Comparison of ENCODE assay signal across 8 cellular contexts in the genomic region with DNA sequence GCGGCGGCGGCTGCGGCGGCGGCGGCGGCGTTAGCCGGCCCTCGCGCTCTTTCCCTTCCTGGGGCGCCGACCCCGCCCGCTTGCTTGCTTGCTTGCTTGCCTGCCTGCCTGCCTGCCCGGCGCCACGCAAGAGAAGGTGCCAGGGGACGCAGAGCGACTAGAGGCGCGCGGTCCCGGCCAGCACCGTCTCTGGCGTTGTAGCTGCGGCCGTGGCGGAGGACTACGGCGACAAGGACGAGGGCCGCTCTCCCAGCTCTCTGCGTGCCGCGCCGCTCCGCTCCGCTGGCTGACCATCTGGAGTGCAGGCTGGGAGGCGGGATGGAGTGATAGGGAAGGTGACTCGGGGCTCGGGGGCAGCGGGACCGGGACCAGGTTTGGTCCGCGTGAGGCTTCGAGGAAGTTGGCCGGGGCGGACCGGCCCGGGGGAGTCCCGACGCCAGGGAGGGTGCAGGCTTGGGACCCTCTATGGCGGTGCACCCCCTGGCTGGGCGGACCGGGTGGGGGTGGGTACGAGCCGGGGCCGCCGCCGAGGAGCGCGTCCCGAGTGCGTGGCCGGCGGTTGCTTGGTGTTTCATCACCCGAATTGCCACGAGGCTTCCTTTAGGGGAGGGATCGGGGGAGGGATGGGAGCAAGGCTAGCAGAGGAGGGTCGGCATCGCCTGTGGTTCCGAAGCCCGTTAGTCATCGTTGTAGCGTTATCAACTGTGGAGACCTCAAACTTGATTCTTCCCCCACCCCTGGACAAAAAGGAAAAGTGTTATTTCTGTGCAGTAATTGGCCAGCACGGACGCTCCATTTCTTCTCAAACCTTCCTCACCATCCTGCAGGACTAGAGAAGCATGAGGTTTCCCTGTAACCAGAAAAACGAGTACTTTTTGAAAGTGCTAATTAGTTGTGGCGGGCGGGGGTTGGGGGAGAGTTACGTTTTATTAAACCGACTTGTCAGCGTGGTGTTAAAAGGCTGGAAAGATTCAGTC. TPM values are rescaled to one million over a fixed set of nuclear protein-coding genes. Genes with fewer than 3 reads are reported as not detected.
A peak's percentile ranks its signal among the peaks of the same experiment; 100 is the strongest.
DNase-seq lines count a peak whose midpoint lies in the region; ATAC-seq and TF ChIP-seq lines count a peak whose summit lies in the region.

No MANE protein-coding gene starts in this region.

- H3K27me3 Mint-ChIP-seq in activated naive CD8-positive, alpha-beta T cell treated with anti-CD3 and anti-CD28 coated beads, Interleukin-2, amount 10 ng/mL, durations not matched to agents 7 days and 5 days, result no peaks in the 10 kb centered on the region

- peak overlapping the region; percentile 89 for H3K4me2 ChIP-seq in SK-N-SH
- H3K4me2 ChIP-seq in trophoblast cell (ENCODE audit: low read length), result peak overlapping the region; percentile 85

- TF ChIP-seq EP300 in SK-N-SH (IDR thresholded peaks at IDR 0.05; ENCODE audit: borderline replicate concordance in 1 of 2, low read depth in 1 of 2, low read length in 1 of 2), result 0 out of 4 replicates have a peak, but pooled peaks of 1 of the 2 experiments have one; percentile 25

- H3K4me3 ChIP-seq in SK-N-SH (ENCODE audit: low read depth in 2 of 2, low read length in 1 of 2) (peak overlapping the region; percentile 78 to 96), cardiac muscle cell (peak overlapping the region; percentile 59), trophoblast cell (ENCODE audit: low read depth, low read length) (peak overlapping the region; percentile 94), urinary bladder (ENCODE audit: low read depth, low read length) (peak overlapping the region; percentile 69)

- peak; percentile 95 for DNase-seq in DMS53 (lab: John Stamatoyannopoulos, UW)
- peak; percentile 71 for DNase-seq in HT1080 (ENCODE audit: low read depth)
- peak; percentile 82 for DNase-seq in SK-N-SH
- DNase-seq in activated naive CD8-positive, alpha-beta T cell treated with anti-CD3 and anti-CD28 coated beads, Interleukin-2, amount 10 ng/mL, durations not matched to agents 7 days and 5 days, result peak; percentile 74
- peak; percentile 57 to 94 for DNase-seq in cardiac muscle cell (ENCODE audit: low read depth in 1 of 2, low spot score in 1 of 2)
- peak; percentile 40 to 65 for DNase-seq in trophoblast cell

- H3K4me3 Mint-ChIP-seq in activated naive CD8-positive, alpha-beta T cell treated with anti-CD3 and anti-CD28 coated beads, Interleukin-2, amount 10 ng/mL, durations not matched to agents 7 days and 5 days, result peak overlapping the region; percentile 97

- peak overlapping the region; percentile 99 for H4K91ac ChIP-seq in trophoblast cell (ENCODE audit: low read depth, low read length)

- H3K14ac ChIP-seq in trophoblast cell (ENCODE audit: low read length), result peak overlapping the region; percentile 95

- TF ChIP-seq RAD21 in SK-N-SH (IDR thresholded peaks at IDR 0.05; ENCODE audit: low read length), result no peak

- under 1% methylated on average over 15 of the region's 85 CpGs for WGBS in SK-N-SH (ENCODE audit: low lambda C conversion rate)
- no CpG with 5 or more reads among the region's 85 CpGs for WGBS in trophoblast cell (ENCODE audit: extremely low coverage, insufficient coverage, insufficient read length)
- WGBS in urinary bladder, result under 1% methylated on average over 85 of the region's 85 CpGs

- H3K27me3 ChIP-seq in SK-N-SH (ENCODE audit: insufficient read depth) (no peaks in the 10 kb centered on the region), cardiac muscle cell (no peaks in the 10 kb centered on the region), trophoblast cell (ENCODE audit: insufficient read depth, low read length) (no peaks in the 10 kb centered on the region)

- H2AK5ac ChIP-seq in trophoblast cell (ENCODE audit: low read length), result peak overlapping the region; percentile 49

- H3K23ac ChIP-seq in trophoblast cell (ENCODE audit: low read length), result no peak overlapping the region

- TF ChIP-seq CTCF in SK-N-SH (IDR thresholded peaks at IDR 0.05), result no peak
- TF ChIP-seq CTCF in cardiac muscle cell (IDR thresholded peaks at IDR 0.05; ENCODE audit: low read depth, low read length), result no peak

- peak overlapping the region; percentile 99 for H3K27ac Mint-ChIP-seq in activated naive CD8-positive, alpha-beta T cell treated with anti-CD3 and anti-CD28 coated beads, Interleukin-2, amount 10 ng/mL, durations not matched to agents 7 days and 5 days

- H2BK120ac ChIP-seq in trophoblast cell (ENCODE audit: insufficient read depth, low read length, poor library complexity), result peak overlapping the region; percentile 95

- H4K8ac ChIP-seq in trophoblast cell (ENCODE audit: low read depth, low read length), result peak overlapping the region; percentile 91

- POLR2A ChIA-PET in SK-N-SH (lab: Yijun Ruan, JAX), result interaction anchor here (0.6 kb wide), 1 partner anchor 13 kb away, joined by 3 read pairs; no protein-coding TSS in a partner anchor
- POLR2A ChIA-PET in activated naive CD8-positive, alpha-beta T cell treated with anti-CD3 and anti-CD28 coated beads, Interleukin-2, amount 10 ng/mL, durations not matched to agents 7 days and 5 days (lab: Charles Lee), result interaction anchor here (0.6 to 1.7 kb wide), 7 partner anchors 13 to 186 kb away, joined by 3 to 8 read pairs (median 3); a partner anchor contains a TSS

- H2BK12ac ChIP-seq in trophoblast cell (ENCODE audit: low read length), result peak overlapping the region; percentile 7

- CTCF ChIA-PET in SK-N-SH (lab: Yijun Ruan, JAX), result interaction anchor here (1.3 to 1.4 kb wide), 2 partner anchors 12 to 578 kb away, joined by 3 read pairs; no protein-coding TSS in a partner anchor

- H2BK5ac ChIP-seq in trophoblast cell (ENCODE audit: low read depth, low read length, poor library complexity), result peak overlapping the region; percentile 98

- H3K27ac ChIP-seq in SK-N-SH (ENCODE audit: low read depth in 2 of 2, low read length in 1 of 2) (peak overlapping the region; percentile 95 to 99), cardiac muscle cell (peak overlapping the region; percentile 96), trophoblast cell (ENCODE audit: low read depth, low read length) (peak overlapping the region; percentile 97), urinary bladder (ENCODE audit: low read depth) (peak overlapping the region; percentile 92)

- H3K79me2 ChIP-seq in SK-N-SH (ENCODE audit: insufficient read depth), result peaks cover 49% of the 10 kb centered on the region
- H3K79me2 ChIP-seq in trophoblast cell (ENCODE audit: control insufficient read depth, insufficient read depth, low read length, poor library complexity), result peaks cover 15% of the 10 kb centered on the region

- H2AFZ ChIP-seq in SK-N-SH (ENCODE audit: low read depth), result peak overlapping the region; percentile 57
- peak overlapping the region; percentile 82 for H2AFZ ChIP-seq in trophoblast cell (ENCODE audit: insufficient read depth, low read length, poor library complexity)

- H3K4ac ChIP-seq in trophoblast cell (ENCODE audit: low read depth, low read length), result peak overlapping the region; percentile 72

- H3F3A ChIP-seq in SK-N-SH (replicated peaks; ENCODE audit: insufficient read depth), result peaks cover 15% of the 10 kb centered on the region

- no peaks in the 10 kb centered on the region for H3K9me2 ChIP-seq in SK-N-SH

- ATAC-seq in GM19468 (IDR thresholded peaks at IDR 0.05; ENCODE audit: extremely low read depth, unreplicated experiment), result peak; percentile 1
- ATAC-seq in activated naive CD8-positive, alpha-beta T cell treated with anti-CD3 and anti-CD28 coated beads, Interleukin-2, amount 10 ng/mL, durations not matched to agents 7 days and 5 days (ENCODE audit: low read depth), result peak; percentile 32

- H3K36me3 ChIP-seq in SK-N-SH (replicated peaks in 1 of 2; ENCODE audit: control insufficient read depth in 1 of 2, insufficient read depth in 2 of 2, low read length in 1 of 2), result peaks cover under 1 to 6% of the 10 kb centered on the region in 2 experiments
- H3K36me3 ChIP-seq in cardiac muscle cell, result peaks cover under 1% of the 10 kb centered on the region
- no peaks in the 10 kb centered on the region for H3K36me3 ChIP-seq in trophoblast cell (ENCODE audit: control insufficient read depth in 1 of 2, insufficient read depth in 2 of 2, low read length in 2 of 2)
- no peaks in the 10 kb centered on the region for H3K36me3 ChIP-seq in urinary bladder (ENCODE audit: insufficient read depth)

- H3K9me3 ChIP-seq in SK-N-SH (no peaks in the 10 kb centered on the region), cardiac muscle cell (ENCODE audit: low read depth) (no peaks in the 10 kb centered on the region), trophoblast cell (ENCODE audit: insufficient read depth, low read depth, low read length) (no peaks in the 10 kb centered on the region)

- peak overlapping the region; percentile 96 for H3K18ac ChIP-seq in trophoblast cell (ENCODE audit: low read length)

- H3K4me1 ChIP-seq in SK-N-SH (ENCODE audit: control insufficient read depth in 1 of 2, insufficient read depth in 2 of 2, low read depth in 1 of 2, low read length in 1 of 2), result peaks cover 3 to 14% of the 10 kb centered on the region in 2 experiments; a peak in 2 of 4 replicates
- H3K4me1 ChIP-seq in cardiac muscle cell (ENCODE audit: low read depth), result no peaks in the 10 kb centered on the region
- H3K4me1 ChIP-seq in trophoblast cell (ENCODE audit: control insufficient read depth in 1 of 2, insufficient read depth in 2 of 2, low read length in 2 of 2), result peaks cover 0 to 2% of the 10 kb centered on the region in 2 experiments
- no peaks in the 10 kb centered on the region for H3K4me1 ChIP-seq in urinary bladder (ENCODE audit: insufficient read depth)

- peak overlapping the region; percentile 78 for H4K12ac ChIP-seq in trophoblast cell (ENCODE audit: low read depth, low read length)

- H4K20me1 ChIP-seq in SK-N-SH (ENCODE audit: insufficient read depth), result peaks cover 29% of the 10 kb centered on the region

- peaks cover 13% of the 10 kb centered on the region for H3K79me1 ChIP-seq in trophoblast cell (ENCODE audit: low read length)

- peak overlapping the region; percentile 100 for H3K9ac ChIP-seq in SK-N-SH
- peak overlapping the region; percentile 89 for H3K9ac ChIP-seq in trophoblast cell (ENCODE audit: low read length)

- H3K9me3 Mint-ChIP-seq in activated naive CD8-positive, alpha-beta T cell treated with anti-CD3 and anti-CD28 coated beads, Interleukin-2, amount 10 ng/mL, durations not matched to agents 7 days and 5 days, result no peaks in the 10 kb centered on the region

- peaks cover 4% of the 10 kb centered on the region for H3K36me3 Mint-ChIP-seq in activated naive CD8-positive, alpha-beta T cell treated with anti-CD3 and anti-CD28 coated beads, Interleukin-2, amount 10 ng/mL, durations not matched to agents 7 days and 5 days

- H3K4me1 Mint-ChIP-seq in activated naive CD8-positive, alpha-beta T cell treated with anti-CD3 and anti-CD28 coated beads, Interleukin-2, amount 10 ng/mL, durations not matched to agents 7 days and 5 days, result peaks cover 26% of the 10 kb centered on the region

RNA-seq across cellular contexts. Expression of a gene that starts 0.6 kb away (rescaled TPM):
- total RNA-seq in HT1080 (2014; rRNA removed; shearing (Covaris generic)), result 88.9 and 93.3 TPM in 2 replicates
- 126 and 142 TPM in 2 replicates for polyA plus RNA-seq in HT1080 (2015; cell fraction: cytosol; rRNA removed)
- polyA plus RNA-seq in HT1080 (2015; cell fraction: nucleus; rRNA removed), result 254 and 276 TPM in 2 replicates
- polyA plus RNA-seq in SK-N-SH (2012; rRNA removed) (25.6 and 42.3 TPM in 2 replicates), cardiac muscle cell (27.6 and 50.5 TPM in 2 replicates), urinary bladder (24.5 TPM)
- polyA plus RNA-seq in SK-N-SH (2012; cell fraction: cytosol; rRNA removed), result 36.6 and 38.3 TPM in 2 replicates
- polyA plus RNA-seq in SK-N-SH (2012; cell fraction: nucleus; rRNA removed), result 24.3 and 79.5 TPM in 2 replicates
- 100 to 1,000 TPM in 1 of 2 experiments, 10 to 100 TPM in 1; 98.7 to 107 TPM for total RNA-seq in activated naive CD8-positive, alpha-beta T cell treated with anti-CD3 and anti-CD28 coated beads, Interleukin-2, amount 10 ng/mL, durations not matched to agents 7 days and 5 days
- total RNA-seq in cardiac muscle cell (32.1 and 33.9 TPM in 2 replicates), urinary bladder (77.1 TPM)
- polyA plus RNA-seq in trophoblast cell (2013), result 81.0 and 84.1 TPM in 2 replicates

RNA-seq across cellular contexts. Expression of a gene that starts 14.2 kb away (rescaled TPM):
- total RNA-seq in HT1080 (2014; rRNA removed; shearing (Covaris generic)), result not detected in 2 replicates
- polyA plus RNA-seq in HT1080 (2015; cell fraction: cytosol; rRNA removed), result not detected in 2 replicates
- polyA plus RNA-seq in HT1080 (2015; cell fraction: nucleus; rRNA removed), result 0.03 TPM in 1 of 2 replicates, not detected in the other
- polyA plus RNA-seq in SK-N-SH (2012; rRNA removed) (not detected in 2 replicates), cardiac muscle cell (not detected in 2 replicates), urinary bladder (0.19 TPM)
- not detected in 2 replicates for polyA plus RNA-seq in SK-N-SH (2012; cell fraction: cytosol; rRNA removed)
- polyA plus RNA-seq in SK-N-SH (2012; cell fraction: nucleus; rRNA removed), result not detected in 2 replicates
- total RNA-seq in activated naive CD8-positive, alpha-beta T cell treated with anti-CD3 and anti-CD28 coated beads, Interleukin-2, amount 10 ng/mL, durations not matched to agents 7 days and 5 days, result not detected
- total RNA-seq in cardiac muscle cell (not detected in 2 replicates), urinary bladder (0.95 TPM)
- 0.30 and 0.32 TPM in 2 replicates for polyA plus RNA-seq in trophoblast cell (2013)

RNA-seq across cellular contexts. Expression of a gene that starts 47.2 kb away (rescaled TPM):
- 23.1 and 24.5 TPM in 2 replicates for total RNA-seq in HT1080 (2014; rRNA removed; shearing (Covaris generic))
- polyA plus RNA-seq in HT1080 (2015; cell fraction: cytosol; rRNA removed), result 23.7 and 26.1 TPM in 2 replicates
- polyA plus RNA-seq in HT1080 (2015; cell fraction: nucleus; rRNA removed), result 48.3 and 60.4 TPM in 2 replicates
- polyA plus RNA-seq in SK-N-SH (2012; rRNA removed) (8.2 and 11.5 TPM in 2 replicates), cardiac muscle cell (15.0 and 15.8 TPM in 2 replicates), urinary bladder (14.1 TPM)
- 13.4 and 16.7 TPM in 2 replicates for polyA plus RNA-seq in SK-N-SH (2012; cell fraction: cytosol; rRNA removed)
- polyA plus RNA-seq in SK-N-SH (2012; cell fraction: nucleus; rRNA removed), result 5.0 and 14.9 TPM in 2 replicates
- 10 to 100 TPM; 25.2 to 29.8 TPM for total RNA-seq in activated naive CD8-positive, alpha-beta T cell treated with anti-CD3 and anti-CD28 coated beads, Interleukin-2, amount 10 ng/mL, durations not matched to agents 7 days and 5 days
- total RNA-seq in cardiac muscle cell (9.0 and 9.7 TPM in 2 replicates), urinary bladder (63.3 TPM)
- polyA plus RNA-seq in trophoblast cell (2013), result 35.2 and 36.1 TPM in 2 replicates

Comparison
In these comparisons a context has a peak if more than half of its experiments do, and no peak if none do; other contexts are left out.
1. Peak in every context shown above with its lines: DNase-seq, ATAC-seq, H3K4me3 ChIP-seq and H3K27ac ChIP-seq.